ENCODE assay signal across 1 cellular context in genomic region chr2:229922449-229923386, GRCh38.
TF ChIP-seq lines count a peak whose summit lies in the region.

Gene FBXO36 (plus strand): TSS chr2:229922503. CDS start chr2:229922514, 11 bp downstream.

TF ChIP-seq in HepG2, 621 proteins besides CTCF, POLR2A, EP300 and RAD21 (continued from another document and continues in another):
- TF ChIP-seq THAP9 (CRISPR knock-in tag; IDR thresholded peaks at IDR 0.05; ENCODE audit: borderline replicate concordance) (0 out of 2 replicates have a peak, but pooled peaks have one; percentile 76), ZNF124 (CRISPR knock-in tag; IDR thresholded peaks at IDR 0.05) (peak; percentile 79; the same call in 1 of the 2 replicates), ZFX (CRISPR knock-in tag; IDR thresholded peaks at IDR 0.05; ENCODE audit: low read depth) (peak; percentile 94), ZHX2 (IDR thresholded peaks at IDR 0.05; ENCODE audit: low read depth) (peak; percentile 66; the same call in 1 of the 2 replicates), ZHX2 (CRISPR knock-in tag; IDR thresholded peaks at IDR 0.05; ENCODE audit: borderline replicate concordance) (no peak), MLX (CRISPR knock-in tag; IDR thresholded peaks at IDR 0.05) (0 out of 2 replicates have a peak, but pooled peaks have one; percentile 23), BORCS8-MEF2B (CRISPR knock-in tag; IDR thresholded peaks at IDR 0.05) (peak; percentile 51; the same call in 1 of the 2 replicates), AGO1 (IDR thresholded peaks at IDR 0.05; ENCODE audit: low read depth, low read length, poor library complexity, severe bottlenecking) (no peak), ZNF512B (CRISPR knock-in tag; IDR thresholded peaks at IDR 0.05; ENCODE audit: borderline replicate concordance) (peak; percentile 83; the same call in 1 of the 2 replicates), GATAD1 (CRISPR knock-in tag; IDR thresholded peaks at IDR 0.05) (peak; percentile 80), ZNF501 (CRISPR knock-in tag; IDR thresholded peaks at IDR 0.05) (peak; percentile 66), HOXA3 (CRISPR knock-in tag; IDR thresholded peaks at IDR 0.05) (peak; percentile 68), JUND (CRISPR knock-in tag; IDR thresholded peaks at IDR 0.05) (0 out of 2 replicates have a peak, but pooled peaks have one; percentile 27), KLF12 (CRISPR knock-in tag; IDR thresholded peaks at IDR 0.05; ENCODE audit: borderline replicate concordance) (no peak; the same call in 1 of the 2 replicates), SNAPC5 (CRISPR knock-in tag; IDR thresholded peaks at IDR 0.05; ENCODE audit: borderline replicate concordance) (0 out of 2 replicates have a peak, but pooled peaks have one; percentile 76), ZNF18 (CRISPR knock-in tag; IDR thresholded peaks at IDR 0.05; ENCODE audit: insufficient replicate concordance) (peak; percentile 49), CC2D1A (CRISPR knock-in tag; IDR thresholded peaks at IDR 0.05) (peak; percentile 97; the same call in 1 of the 2 replicates), SP5 (CRISPR knock-in tag; IDR thresholded peaks at IDR 0.05; ENCODE audit: borderline replicate concordance, low read depth) (no peak), NR2C2 (CRISPR knock-in tag; IDR thresholded peaks at IDR 0.05; ENCODE audit: borderline replicate concordance) (peak; percentile 96), SIN3B (IDR thresholded peaks at IDR 0.05; ENCODE audit: low read length) (peak; percentile 62; the same call in 1 of the 2 replicates), E2F1 (CRISPR knock-in tag; IDR thresholded peaks at IDR 0.05) (no peak; the same call in 1 of the 2 replicates), KDM5A (IDR thresholded peaks at IDR 0.05; ENCODE audit: borderline replicate concordance, low read length) (peak; percentile 90), NFE2L1 (CRISPR knock-in tag; IDR thresholded peaks at IDR 0.05; ENCODE audit: borderline replicate concordance) (0 out of 2 replicates have a peak, but pooled peaks have one; percentile 21), ZNF781 (CRISPR knock-in tag; IDR thresholded peaks at IDR 0.05; ENCODE audit: borderline replicate concordance, not compliant biosample characterization) (peak; percentile 84), CCDC6 (CRISPR knock-in tag; IDR thresholded peaks at IDR 0.05) (no peak), HOXA9 (CRISPR knock-in tag; IDR thresholded peaks at IDR 0.05; ENCODE audit: borderline replicate concordance) (peak; percentile 83), FOXC1 (CRISPR knock-in tag; IDR thresholded peaks at IDR 0.05; ENCODE audit: borderline replicate concordance) (peak; percentile 76), BRCA1 (CRISPR knock-in tag; IDR thresholded peaks at IDR 0.05) (no peak), BRF2 (CRISPR knock-in tag; IDR thresholded peaks at IDR 0.05) (no peak; the same call in 1 of the 2 replicates)
